In the genomic region with DNA sequence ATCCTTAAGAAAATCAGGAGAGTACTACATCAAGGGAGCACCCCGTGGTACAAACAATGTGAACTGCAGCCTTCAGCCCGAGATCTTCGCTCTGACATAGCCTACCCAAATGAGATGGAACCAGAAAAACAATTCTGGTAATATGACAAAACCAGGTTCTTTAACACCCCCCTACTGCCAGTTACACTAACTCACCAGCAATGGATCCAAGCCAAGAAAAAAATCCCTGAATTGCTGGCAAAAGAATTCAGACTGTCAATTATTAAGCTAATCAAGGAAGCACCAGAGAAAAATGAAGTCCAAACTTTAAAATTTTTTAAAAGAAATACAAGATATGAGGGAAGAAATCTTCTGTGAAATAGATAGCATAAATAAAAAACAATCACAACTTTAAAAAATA, we compare ENCODE assay signal across 27 cellular contexts.
DNase-seq lines count a peak whose midpoint lies in the region; ATAC-seq, FAIRE-seq and TF ChIP-seq lines count a peak whose summit lies in the region.
"Had no signal": no experiment of that assay in that cellular context is flagged by ENCODE, and none has a peak within 500 bp of the region (broad histone marks: within the 10 kb centered on the region; RNA-seq: fewer than 3 reads in every experiment).

No MANE protein-coding gene starts in this region.

- H3K27me3 ChIP-seq in GM23338 (ENCODE audit: insufficient read depth) (no peaks in the 10 kb centered on the region), colonic mucosa (no peaks in the 10 kb centered on the region)
- H3K27me3 ChIP-seq: MG63 had no signal

- no peaks in the 10 kb centered on the region for H3F3A ChIP-seq in GM23338 (replicated peaks; ENCODE audit: low read depth)

- H3K36me3 ChIP-seq in GM23338 (ENCODE audit: insufficient read depth) (no peaks in the 10 kb centered on the region), kidney (ENCODE audit: control insufficient read depth in 1 of 2, insufficient read depth in 2 of 2, low read length in 2 of 2) (no peaks in the 10 kb centered on the region), colonic mucosa (no peaks in the 10 kb centered on the region)
- H3K36me3 ChIP-seq: HAP-1, MG63 had no signal

- H3K9me3 Mint-ChIP-seq in GM23338 (peaks cover 23% of the 10 kb centered on the region), nephron (peaks cover 56% of the 10 kb centered on the region)
- peaks cover 18% of the 10 kb centered on the region for H3K9me3 Mint-ChIP-seq in T-helper 2 cell treated with Interferon-gamma antibody and Interleukin-4, amounts not matched to agents 5 μg/mL and 100 μg/mL, for 36 hours

- H3K4me1 ChIP-seq in GM23338 (ENCODE audit: insufficient read depth) (peaks cover 6% of the 10 kb centered on the region; the same call in 1 of the 2 replicates), kidney (ENCODE audit: control insufficient read depth in 1 of 2, insufficient read depth in 1 of 2, low read depth in 1 of 2, low read length in 2 of 2) (peaks cover 0 to 2% of the 10 kb centered on the region in 2 donors), colonic mucosa (no peaks in the 10 kb centered on the region)
- H3K4me1 ChIP-seq: HAP-1 had no signal

- in situ Hi-C loops in ACHN (cut with HindIII; ENCODE audit: low pct_ligation_motif_present, low pct_unique_long_range_greater_than_20kb, low sequenced_read_pairs) = no loop called here

- no peak overlapping the region for H2AFZ ChIP-seq in GM23338

- H4K20me1 ChIP-seq in GM23338 (replicated peaks; ENCODE audit: insufficient read depth) = no peaks in the 10 kb centered on the region

- no peak overlapping the region for H3K4me2 ChIP-seq in GM23338

- H3K27ac ChIP-seq in GM23338 (ENCODE audit: low read depth) (no peak overlapping the region), kidney (ENCODE audit: low read depth in 2 of 2, low read length in 2 of 2) (no peak overlapping the region), colonic mucosa (no peak overlapping the region)
- H3K27ac ChIP-seq: RWPE1 had no signal

- no peak for TF ChIP-seq CTCF in GM23338 (conservative IDR thresholded peaks at IDR 0.05; ENCODE audit: low read depth in 2 of 2)
- no peak for TF ChIP-seq CTCF in kidney (IDR thresholded peaks at IDR 0.05; ENCODE audit: borderline replicate concordance, extremely low read depth, insufficient read depth)
- TF ChIP-seq CTCF in nephron (IDR thresholded peaks at IDR 0.05; ENCODE audit: unreplicated experiment in 3 of 3) = no peak
- no peak for TF ChIP-seq CTCF in colonic mucosa (IDR thresholded peaks at IDR 0.05)

- peak; percentile 95 for FAIRE-seq in kidney (lab: Jason Lieb, UNC)
- FAIRE-seq: GM12892 had no signal

- H3K27me3 Mint-ChIP-seq in GM23338 (ENCODE audit: insufficient read depth, low read depth, poor library complexity) (no peaks in the 10 kb centered on the region), nephron (ENCODE audit: low read depth) (no peaks in the 10 kb centered on the region)
- no peaks in the 10 kb centered on the region for H3K27me3 Mint-ChIP-seq in T-helper 2 cell treated with Interferon-gamma antibody and Interleukin-4, amounts not matched to agents 5 μg/mL and 100 μg/mL, for 36 hours (ENCODE audit: low read depth)

- H3K4me3 Mint-ChIP-seq in GM23338 (no peak overlapping the region), nephron (no peak overlapping the region)
- H3K4me3 Mint-ChIP-seq in T-helper 2 cell treated with Interferon-gamma antibody and Interleukin-4, amounts not matched to agents 5 μg/mL and 100 μg/mL, for 36 hours = no peak overlapping the region
- H3K4me3 Mint-ChIP-seq: CD8-positive, alpha-beta T cell; HFFc6 had no signal

- peaks cover 13% of the 10 kb centered on the region for H3K4me1 Mint-ChIP-seq in GM23338
- no peaks in the 10 kb centered on the region for H3K4me1 Mint-ChIP-seq in nephron
- no peaks in the 10 kb centered on the region for H3K4me1 Mint-ChIP-seq in T-helper 2 cell treated with Interferon-gamma antibody and Interleukin-4, amounts not matched to agents 5 μg/mL and 100 μg/mL, for 36 hours (ENCODE audit: low read depth)

- H3K9me2 ChIP-seq in GM23338 (ENCODE audit: insufficient read depth) = no peaks in the 10 kb centered on the region

- no peak for ATAC-seq in GM23338
- ATAC-seq: CD8-positive, alpha-beta T cell had no signal

- H3K9me3 ChIP-seq in kidney (ENCODE audit: control insufficient read depth in 1 of 2, low read length in 2 of 2) = no peaks in the 10 kb centered on the region
- no peaks in the 10 kb centered on the region for H3K9me3 ChIP-seq in colonic mucosa
- H3K9me3 ChIP-seq: HAP-1, MG63 had no signal

- no peaks in the 10 kb centered on the region for H3K79me2 ChIP-seq in GM23338 (replicated peaks; ENCODE audit: insufficient read depth)

- intact Hi-C loops in kidney (cut with DNase I) (no loop called here), colonic mucosa (cut with DNase I) (no loop called here)

- H3K36me3 Mint-ChIP-seq in GM23338 (ENCODE audit: low read depth) = peaks cover 7% of the 10 kb centered on the region; the same call in 2 of the 3 replicates
- H3K36me3 Mint-ChIP-seq in nephron (ENCODE audit: low read depth) = peaks cover 12% of the 10 kb centered on the region
- no peaks in the 10 kb centered on the region for H3K36me3 Mint-ChIP-seq in T-helper 2 cell treated with Interferon-gamma antibody and Interleukin-4, amounts not matched to agents 5 μg/mL and 100 μg/mL, for 36 hours (ENCODE audit: low read depth)

- H3K4me3 ChIP-seq in GM23338 (no peak overlapping the region), kidney (ENCODE audit: low read length in 2 of 2) (no peak overlapping the region), colonic mucosa (no peak overlapping the region)
- H3K4me3 ChIP-seq: HAP-1, MG63 had no signal

- peak; percentile 16 for DNase-seq in ACHN
- no peak for DNase-seq in GM23338 (ENCODE audit: low spot score)
- no peak for DNase-seq in kidney
- no peak for DNase-seq in T1000 (lab: John Stamatoyannopoulos, UW)
- no peak for DNase-seq in T-helper 2 cell treated with Interferon-gamma antibody and Interleukin-4, amounts not matched to agents 5 μg/mL and 100 μg/mL, for 36 hours (ENCODE audit: low spot score)
- DNase-seq in NCI-H82 (lab: John Stamatoyannopoulos, UW) = no peak
- DNase-seq in colonic mucosa = no peak
- DNase-seq: 8988T; C1 segment of cervical spinal cord; CD8-positive, alpha-beta T cell; DMS153; DND-41; GOT3; HFFc6; IMR-90; KG1; MG63; NCI-H1105 treated with DMSO at 0.1 percent for 48 hours; NCI-H146; NCI-H2029 treated with DMSO at 0.1 percent for 48 hours; NCI-H446 treated with DMSO at 0.1 percent for 48 hours; NCI-H526; SHP77 treated with DMSO at 0.1 percent for 48 hours had no signal

- H3K9ac ChIP-seq in kidney (ENCODE audit: low read length in 2 of 2) = no peak overlapping the region
- H3K9ac ChIP-seq in colonic mucosa (ENCODE audit: low read depth in 2 of 2, low read length in 2 of 2) = no peak overlapping the region

- H3K27ac Mint-ChIP-seq in GM23338 = peak overlapping the region; percentile 47; the same call in 1 of the 2 replicates
- peak overlapping the region; percentile 8 to 62 (median 61) for H3K27ac Mint-ChIP-seq in nephron
- no peak overlapping the region for H3K27ac Mint-ChIP-seq in T-helper 2 cell treated with Interferon-gamma antibody and Interleukin-4, amounts not matched to agents 5 μg/mL and 100 μg/mL, for 36 hours
- H3K27ac Mint-ChIP-seq: CD8-positive, alpha-beta T cell; HFFc6 had no signal

TF ChIP-seq in GM23338, 12 proteins besides CTCF, POLR2A, EP300 and RAD21 (continues in another document):
- no peak for TF ChIP-seq POLR2AphosphoS5 (IDR thresholded peaks at IDR 0.05; ENCODE audit: low read depth)
